Comparison of ENCODE assay signal across 14 cellular contexts in the genomic region with DNA sequence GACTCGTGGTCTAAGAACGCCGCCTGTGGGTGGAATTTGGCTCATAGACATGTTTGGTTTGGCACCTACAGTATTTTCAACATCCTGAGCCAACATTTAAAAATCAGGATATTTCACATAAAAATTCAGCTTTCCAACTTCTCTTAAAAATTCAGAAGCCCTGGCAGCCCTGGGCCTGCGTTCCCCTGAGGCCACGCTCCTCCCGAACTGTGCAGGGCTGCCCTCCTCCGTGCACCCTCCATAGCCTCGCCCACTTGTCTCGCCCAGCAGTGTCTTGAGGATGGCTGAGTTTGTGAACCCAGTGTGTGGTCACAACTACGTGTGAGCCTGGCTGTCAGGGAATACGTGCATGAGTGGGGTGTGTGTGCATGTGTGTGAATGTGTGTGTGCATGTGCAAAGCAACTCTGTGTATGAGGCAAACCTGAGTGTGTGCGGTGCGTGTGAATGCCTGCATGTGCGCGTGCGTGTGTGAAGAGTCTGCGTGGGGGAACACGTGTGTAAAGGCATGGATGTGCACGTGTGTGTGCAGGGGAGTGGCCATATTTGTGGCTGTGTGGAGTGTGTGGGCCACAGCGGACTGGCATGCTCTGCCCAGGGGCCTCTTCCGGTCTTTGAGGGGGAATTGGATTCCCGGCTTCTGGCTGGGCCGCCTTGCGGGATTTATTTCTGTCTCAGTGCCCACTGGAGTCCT. TPM values are rescaled to one million over a fixed set of nuclear protein-coding genes. Genes with fewer than 3 reads are reported as not detected.
A peak's percentile ranks its signal among the peaks of the same experiment; 100 is the strongest.
DNase-seq lines count a peak whose midpoint lies in the region; ATAC-seq and TF ChIP-seq lines count a peak whose summit lies in the region.
"Had no signal": no experiment of that assay in that cellular context is flagged by ENCODE, and none has a peak within 500 bp of the region (broad histone marks: within the 10 kb centered on the region; RNA-seq: fewer than 3 reads in every experiment).

No MANE protein-coding gene starts in this region.

- TF ChIP-seq POLR2A in breast epithelium (IDR thresholded peaks at IDR 0.05) (no peak), thyroid gland (IDR thresholded peaks at IDR 0.05) (no peak), esophagus muscularis mucosa (IDR thresholded peaks at IDR 0.05; ENCODE audit: low read depth) (no peak)

- H3K27me3 Mint-ChIP-seq in HFFc6 (ENCODE audit: insufficient read depth): peaks cover 4% of the 10 kb centered on the region
- H3K27me3 Mint-ChIP-seq: activated CD4-positive, alpha-beta memory T cell treated with anti-CD3 and anti-CD28 coated beads, Interleukin-2, amount 10 ng/mL, durations not matched to agents 7 days and 5 days had no signal

- intact Hi-C loops in breast epithelium (cut with DNase I; ENCODE audit: low total_unique reads): no loop called here
- intact Hi-C loops in right cardiac atrium (cut with DNase I): loop anchor here in 2 of 4 donors (2.0 to 5.0 kb wide), 2 partner anchors 204 to 206 kb away; partner anchors contain the start of gene TMIE (in 1 of the 2)
- intact Hi-C loops in thyroid gland (cut with DNase I): loop anchor here (5.0 kb wide), 2 partner anchors 41 to 201 kb away; no protein-coding TSS in a partner anchor
- intact Hi-C loops in esophagus muscularis mucosa (cut with DNase I): loop anchor here (5.0 kb wide), 1 partner anchor 41 kb away; no protein-coding TSS in a partner anchor

- TF ChIP-seq EP300 in esophagus muscularis mucosa (IDR thresholded peaks at IDR 0.05): no peak

- DNase-seq in HFFc6 (peak; percentile 33), breast epithelium (ENCODE audit: low spot score in 2 of 2) (no peak), right cardiac atrium (peak; percentile 53 to 91 (median 89)), thyroid gland (peak; percentile 47 to 59), esophagus muscularis mucosa (ENCODE audit: extremely low spot score) (no peak)
- no peak for DNase-seq in activated effector memory CD4-positive, alpha-beta T cell treated with anti-CD3 and anti-CD28 coated beads, Interleukin-2, amount 50 U/mL, for 16 hours
- DNase-seq in stimulated activated effector memory CD8-positive, alpha-beta T cell treated with anti-CD3 and anti-CD28 coated beads, Interleukin-12 subunit alpha, Interleukin-12 subunit beta, amount 100 ng/mL, for 72 hours (ENCODE audit: low spot score in 2 of 2): no peak
- DNase-seq: activated CD4-positive, alpha-beta memory T cell treated with anti-CD3 and anti-CD28 coated beads, Interleukin-2, amount 10 ng/mL, durations not matched to agents 7 days and 5 days; GF-D8; NCI-H1930; SIG-M5; stimulated activated CD4-positive, alpha-beta T cell treated with anti-CD3 and anti-CD28 coated beads, Interleukin-1b, Interleukin-23, amount 100 ng/mL, for 48 hours had no signal

- peaks cover 1% of the 10 kb centered on the region; the same call in 1 of the 2 replicates for H3K36me3 Mint-ChIP-seq in HFFc6 (ENCODE audit: low read depth)
- H3K36me3 Mint-ChIP-seq in stimulated activated effector memory CD8-positive, alpha-beta T cell treated with anti-CD3 and anti-CD28 coated beads, Interleukin-12 subunit alpha, Interleukin-12 subunit beta, amount 100 ng/mL, for 72 hours: no peaks in the 10 kb centered on the region

- H3K27ac Mint-ChIP-seq in HFFc6: no peak overlapping the region
- H3K27ac Mint-ChIP-seq in stimulated activated effector memory CD8-positive, alpha-beta T cell treated with anti-CD3 and anti-CD28 coated beads, Interleukin-12 subunit alpha, Interleukin-12 subunit beta, amount 100 ng/mL, for 72 hours: no peak overlapping the region
- H3K27ac Mint-ChIP-seq: activated CD4-positive, alpha-beta memory T cell treated with anti-CD3 and anti-CD28 coated beads, Interleukin-2, amount 10 ng/mL, durations not matched to agents 7 days and 5 days had no signal

- H3K36me3 ChIP-seq in breast epithelium (no peaks in the 10 kb centered on the region), thyroid gland (no peaks in the 10 kb centered on the region), esophagus muscularis mucosa (no peaks in the 10 kb centered on the region)
- H3K36me3 ChIP-seq: adrenal gland had no signal

- peaks cover 12% of the 10 kb centered on the region for H3K4me1 Mint-ChIP-seq in HFFc6 (ENCODE audit: low read depth)
- peaks cover 16% of the 10 kb centered on the region for H3K4me1 Mint-ChIP-seq in stimulated activated effector memory CD8-positive, alpha-beta T cell treated with anti-CD3 and anti-CD28 coated beads, Interleukin-12 subunit alpha, Interleukin-12 subunit beta, amount 100 ng/mL, for 72 hours

- H3K9me3 ChIP-seq in breast epithelium: no peaks in the 10 kb centered on the region
- no peaks in the 10 kb centered on the region for H3K9me3 ChIP-seq in right cardiac atrium (ENCODE audit: control insufficient read depth, low read length)
- no peaks in the 10 kb centered on the region for H3K9me3 ChIP-seq in thyroid gland
- H3K9me3 ChIP-seq in esophagus muscularis mucosa: no peaks in the 10 kb centered on the region
- H3K9me3 ChIP-seq: adrenal gland had no signal

- peak overlapping the region in 1 of 3 donors; percentile 44 for H3K4me3 ChIP-seq in breast epithelium
- no peak overlapping the region for H3K4me3 ChIP-seq in right cardiac atrium (ENCODE audit: low read length)
- H3K4me3 ChIP-seq in thyroid gland (replicated peaks in 1 of 3): no peak overlapping the region
- H3K4me3 ChIP-seq in esophagus muscularis mucosa: no peak overlapping the region
- H3K4me3 ChIP-seq: adrenal gland had no signal

- H3K27me3 ChIP-seq in breast epithelium: no peaks in the 10 kb centered on the region
- no peaks in the 10 kb centered on the region for H3K27me3 ChIP-seq in right cardiac atrium (ENCODE audit: control insufficient read depth, insufficient read depth)
- no peaks in the 10 kb centered on the region for H3K27me3 ChIP-seq in thyroid gland
- peaks cover 0 to 8% (median 0%) of the 10 kb centered on the region in 4 donors for H3K27me3 ChIP-seq in esophagus muscularis mucosa
- H3K27me3 ChIP-seq: adrenal gland had no signal

- 42% methylated on average over 24 of the region's 24 CpGs for WGBS in right cardiac atrium
- WGBS in thyroid gland, 2 donors: 47 to 59% methylated on average over 24 of the region's 24 CpGs
- WGBS in esophagus muscularis mucosa: 74% methylated on average over 24 of the region's 24 CpGs

- H3K27ac ChIP-seq in breast epithelium (peak overlapping the region in 1 of 2 donors; percentile 2), right cardiac atrium (ENCODE audit: low read length) (no peak overlapping the region), thyroid gland (no peak overlapping the region), esophagus muscularis mucosa (replicated peaks in 1 of 4) (no peak overlapping the region)

- TF ChIP-seq CTCF in HFFc6 (IDR thresholded peaks at IDR 0.05): peak; percentile 63; the same call in 1 of the 2 replicates
- TF ChIP-seq CTCF in breast epithelium (IDR thresholded peaks at IDR 0.05): peak in 2 of 3 donors; percentile 20 to 48
- TF ChIP-seq CTCF in thyroid gland (IDR thresholded peaks at IDR 0.05): peak in 3 of 6 experiments; percentile 7 to 58 (median 40)
- TF ChIP-seq CTCF in esophagus muscularis mucosa (IDR thresholded peaks at IDR 0.05): peak in 1 of 3 experiments; percentile 15

- ATAC-seq in right cardiac atrium (peak; percentile 37 to 68), HG03432 (IDR thresholded peaks at IDR 0.05; ENCODE audit: unreplicated experiment) (no peak)
- ATAC-seq in stimulated activated effector memory CD8-positive, alpha-beta T cell treated with anti-CD3 and anti-CD28 coated beads, Interleukin-12 subunit alpha, Interleukin-12 subunit beta, amount 100 ng/mL, for 72 hours: no peak

- no peak overlapping the region for H3K4me3 Mint-ChIP-seq in HFFc6
- H3K4me3 Mint-ChIP-seq in stimulated activated effector memory CD8-positive, alpha-beta T cell treated with anti-CD3 and anti-CD28 coated beads, Interleukin-12 subunit alpha, Interleukin-12 subunit beta, amount 100 ng/mL, for 72 hours: no peak overlapping the region
- H3K4me3 Mint-ChIP-seq: activated CD4-positive, alpha-beta memory T cell treated with anti-CD3 and anti-CD28 coated beads, Interleukin-2, amount 10 ng/mL, durations not matched to agents 7 days and 5 days had no signal

- no peaks in the 10 kb centered on the region for H3K9me3 Mint-ChIP-seq in HFFc6
- H3K9me3 Mint-ChIP-seq in stimulated activated effector memory CD8-positive, alpha-beta T cell treated with anti-CD3 and anti-CD28 coated beads, Interleukin-12 subunit alpha, Interleukin-12 subunit beta, amount 100 ng/mL, for 72 hours: no peaks in the 10 kb centered on the region
- H3K9me3 Mint-ChIP-seq: activated CD4-positive, alpha-beta memory T cell treated with anti-CD3 and anti-CD28 coated beads, Interleukin-2, amount 10 ng/mL, durations not matched to agents 7 days and 5 days had no signal

- H3K4me1 ChIP-seq in breast epithelium (peaks cover 2 to 14% of the 10 kb centered on the region in 2 donors), right cardiac atrium (ENCODE audit: control insufficient read depth, insufficient read depth, low read length) (peaks cover 5% of the 10 kb centered on the region), thyroid gland (peaks cover 12 to 25% of the 10 kb centered on the region in 2 donors), esophagus muscularis mucosa (peaks cover 22 to 33% (median 26%) of the 10 kb centered on the region in 4 donors)

RNA-seq across cellular contexts. Expression of gene PTH1R, which starts 30.9 kb away (rescaled TPM):
- 1 to 10 TPM in 2 of 6 experiments, under 1 TPM in 3, not detected in 1; 0.09 to 1.4 (median 0.85) TPM for total RNA-seq in HFFc6 (2021; fragmentation: NEBNext Ultra II Directional; extraction: Animal tissue kit (Norgen Biotek cat#: 25700))
- total RNA-seq in breast epithelium (10 to 100 TPM in 2 of 3 donors, 1 to 10 TPM in 1; 4.7 to 38.2 (median 13.4) TPM), right cardiac atrium (10 to 100 TPM in 3 of 4 donors, 1 to 10 TPM in 1; 9.3 to 15.6 (median 12.6) TPM), thyroid gland (10 to 100 TPM in 1 of 4 donors, 1 to 10 TPM in 3; 1.2 to 10.6 (median 4.4) TPM), esophagus muscularis mucosa (10 to 100 TPM in 2 of 4 donors, 1 to 10 TPM in 2; 2.1 to 26.8 (median 14.5) TPM)
- 18.5 TPM for polyA plus RNA-seq in right cardiac atrium
- total RNA-seq: activated CD4-positive, alpha-beta memory T cell treated with anti-CD3 and anti-CD28 coated beads, Interleukin-2, amount 10 ng/mL, durations not matched to agents 7 days and 5 days had no signal

RNA-seq across cellular contexts. Expression of gene MYL3, which starts 45.2 kb away (rescaled TPM):
- under 1 TPM in 2 of 6 experiments, not detected in 4; 0.30 to 0.31 TPM for total RNA-seq in HFFc6 (2021; fragmentation: NEBNext Ultra II Directional; extraction: Animal tissue kit (Norgen Biotek cat#: 25700))
- total RNA-seq in breast epithelium (1 to 10 TPM; 5.9 to 8.5 (median 6.2) TPM), right cardiac atrium (100 to 1,000 TPM in 3 of 4 donors, 10 to 100 TPM in 1; 42.7 to 442 (median 293) TPM), thyroid gland (1 to 10 TPM in 2 of 4 donors, not detected in 2; 1.8 to 2.8 TPM), esophagus muscularis mucosa (10 to 100 TPM in 1 of 4 donors, 1 to 10 TPM in 2, under 1 TPM in 1; 0.83 to 13.0 (median 7.7) TPM)
- 1,012 TPM for polyA plus RNA-seq in right cardiac atrium
- total RNA-seq: activated CD4-positive, alpha-beta memory T cell treated with anti-CD3 and anti-CD28 coated beads, Interleukin-2, amount 10 ng/mL, durations not matched to agents 7 days and 5 days had no signal

Comparison
In these comparisons a context has a peak if more than half of its experiments do, and no peak if none do; other contexts are left out.
1. DNase-seq: peak in HFFc6 (single experiment), right cardiac atrium (3 of 3) and thyroid gland (2 of 2); none in breast epithelium (0 of 2), esophagus muscularis mucosa (single experiment), activated effector memory CD4-positive, alpha-beta T cell treated with anti-CD3 and anti-CD28 coated beads, Interleukin-2, amount 50 U/mL, for 16 hours (single experiment) and stimulated activated effector memory CD8-positive, alpha-beta T cell treated with anti-CD3 and anti-CD28 coated beads, Interleukin-12 subunit alpha, Interleukin-12 subunit beta, amount 100 ng/mL, for 72 hours (0 of 2).
2. ATAC-seq: peak in right cardiac atrium (2 of 2); none in HG03432 (single experiment) and stimulated activated effector memory CD8-positive, alpha-beta T cell treated with anti-CD3 and anti-CD28 coated beads, Interleukin-12 subunit alpha, Interleukin-12 subunit beta, amount 100 ng/mL, for 72 hours (single experiment).